9 cellular contexts compared by ENCODE assay signal in the genomic region with DNA sequence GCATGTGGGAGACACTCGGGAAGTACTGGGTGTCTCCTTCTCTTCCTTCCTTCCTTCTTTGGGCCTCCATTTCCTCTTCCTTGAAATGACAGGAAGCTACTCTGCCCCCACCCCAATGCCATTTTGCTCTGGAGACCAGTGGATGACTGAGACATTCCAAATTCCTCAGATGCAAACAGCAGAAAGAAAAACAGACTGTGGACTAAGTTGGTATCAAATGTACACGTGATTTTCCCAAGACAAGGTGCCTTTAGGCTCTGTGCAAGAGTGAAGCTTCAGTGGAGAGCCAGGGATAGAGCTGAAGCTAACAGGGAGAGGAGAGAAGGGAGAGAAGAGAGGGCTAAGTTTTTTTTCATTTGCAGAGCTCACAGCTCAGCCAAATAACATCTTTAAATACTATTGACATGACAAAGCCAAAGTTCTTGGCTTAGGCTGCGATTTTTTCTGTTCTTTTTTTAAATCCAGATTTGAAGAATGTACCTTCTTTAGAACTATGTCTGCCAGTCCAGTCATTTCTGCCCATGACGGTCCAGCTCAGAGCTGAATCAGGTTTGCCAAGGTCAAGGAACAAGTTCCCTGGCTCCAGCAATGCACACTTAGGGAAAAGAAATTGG.
DNase-seq lines count a peak whose midpoint lies in the region; ATAC-seq and TF ChIP-seq lines count a peak whose summit lies in the region.
"Had no signal": no experiment of that assay in that cellular context is flagged by ENCODE, and none has a peak within 500 bp of the region (broad histone marks: within the 10 kb centered on the region; RNA-seq: fewer than 3 reads in every experiment).

No MANE protein-coding gene starts in this region.

- no peaks in the 10 kb centered on the region for H3K27me3 Mint-ChIP-seq in T-helper 17 cell

- TF ChIP-seq CTCF in fibroblast of the aortic adventitia (IDR thresholded peaks at IDR 0.05; ENCODE audit: insufficient read depth, low read length) (no peak), smooth muscle cell (IDR thresholded peaks at IDR 0.05; ENCODE audit: borderline replicate concordance, insufficient read depth, poor library complexity, severe bottlenecking) (no peak), GM13977 (IDR thresholded peaks at IDR 0.05; ENCODE audit: extremely low read depth, insufficient read depth, missing control alignments) (no peak)

- H3K27me3 ChIP-seq in smooth muscle cell (ENCODE audit: low read depth): no peaks in the 10 kb centered on the region

- no peak for TF ChIP-seq POLR2A in GM18505 (IDR thresholded peaks at IDR 0.05; ENCODE audit: borderline replicate concordance, extremely low read depth, insufficient read depth, insufficient read length)

- H3K79me2 ChIP-seq in smooth muscle cell (ENCODE audit: low read depth): no peaks in the 10 kb centered on the region

- H3K9ac ChIP-seq in smooth muscle cell (ENCODE audit: low read depth): no peak overlapping the region

- H3K4me3 Mint-ChIP-seq in T-helper 17 cell: peak overlapping the region; percentile 13
- H3K4me3 Mint-ChIP-seq: T-helper 1 cell treated with Interleukin-12 subunit alpha and Interleukin-12 subunit beta and Interleukin-4 antibody, amounts not matched to agents 30 μg/mL and 1 μg/mL, for 36 hours had no signal

- peak; percentile 62 for DNase-seq in GM03348 (ENCODE audit: low spot score)
- DNase-seq in T-helper 17 cell: no peak
- DNase-seq in fibroblast of the aortic adventitia (ENCODE audit: low read depth): peak; percentile 85
- DNase-seq in smooth muscle cell (lab: John Stamatoyannopoulos, UW; ENCODE audit: unreplicated experiment): no peak
- DNase-seq in GM13977 (ENCODE audit: low spot score): no peak
- no peak for DNase-seq in NCI-H748 (lab: John Stamatoyannopoulos, UW; ENCODE audit: unreplicated experiment)
- DNase-seq: NCI-H446 treated with DMSO at 0.1 percent for 48 hours had no signal

- H3F3A ChIP-seq in smooth muscle cell (ENCODE audit: low read depth): peaks cover 4% of the 10 kb centered on the region

- H3K36me3 Mint-ChIP-seq in T-helper 17 cell (ENCODE audit: low read depth): no peaks in the 10 kb centered on the region

- no peaks in the 10 kb centered on the region for H4K20me1 ChIP-seq in smooth muscle cell (ENCODE audit: low read depth)

- H3K27ac Mint-ChIP-seq in T-helper 17 cell: peak overlapping the region; percentile 80

- peak overlapping the region; percentile 7 for H3K4me2 ChIP-seq in smooth muscle cell

- H3K36me3 ChIP-seq in smooth muscle cell (ENCODE audit: low read depth): no peaks in the 10 kb centered on the region

- in situ Hi-C loops in GM13977 (cut with MboI; ENCODE audit: low pct_unique_long_range_greater_than_20kb, low sequenced_read_pairs, unreplicated experiment): no loop called here

- no peak overlapping the region for H2AFZ ChIP-seq in smooth muscle cell (ENCODE audit: low read depth)

- H3K9me3 ChIP-seq in T-helper 17 cell (ENCODE audit: control insufficient read depth, low read length, poor library complexity, severe bottlenecking): no peaks in the 10 kb centered on the region
- H3K9me3 ChIP-seq in smooth muscle cell (replicated peaks; ENCODE audit: low read depth): no peaks in the 10 kb centered on the region

- 49% methylated on average over 4 of the region's 4 CpGs for WGBS in smooth muscle cell (ENCODE audit: low lambda C conversion rate)

- H3K4me3 ChIP-seq in fibroblast of the aortic adventitia (ENCODE audit: low read depth, low read length) (no peak overlapping the region), smooth muscle cell (no peak overlapping the region)

- H3K4me1 ChIP-seq in smooth muscle cell (ENCODE audit: low read depth): peaks cover 5% of the 10 kb centered on the region

- H3K4me1 Mint-ChIP-seq in T-helper 17 cell: peaks cover 22% of the 10 kb centered on the region

- H3K27ac ChIP-seq in smooth muscle cell (ENCODE audit: low read depth): peak overlapping the region; percentile 1

- ATAC-seq in T-helper 17 cell: no peak
- no peak for ATAC-seq in GM18505 (IDR thresholded peaks at IDR 0.05; ENCODE audit: unreplicated experiment)

Comparison
In these comparisons a context has a peak if more than half of its experiments do, and no peak if none do; other contexts are left out.
1. DNase-seq: peak in GM03348 (single experiment) and fibroblast of the aortic adventitia (single experiment); none in T-helper 17 cell (0 of 3), smooth muscle cell (single experiment), GM13977 (single experiment) and NCI-H748 (single experiment).